10 cellular contexts compared by ENCODE assay signal in the genomic region with DNA sequence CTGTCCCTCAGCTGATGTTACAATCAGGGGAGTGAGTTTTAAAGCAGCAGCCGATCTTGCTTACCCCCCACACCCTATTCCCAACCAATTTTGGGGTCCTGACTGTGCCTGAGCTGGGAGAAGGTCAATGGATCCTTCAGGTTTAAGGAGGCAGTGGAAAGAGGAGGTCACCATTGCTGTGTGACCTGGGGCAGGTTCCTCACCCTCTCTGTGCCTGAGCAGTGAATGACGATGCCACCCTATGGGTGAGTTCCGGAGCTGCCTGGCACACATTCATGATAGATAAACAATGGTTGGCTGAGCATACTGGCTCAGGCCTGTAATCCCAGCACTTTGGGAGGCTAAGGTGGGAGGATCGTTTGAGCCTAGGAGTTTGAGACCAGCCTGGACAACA. TPM values are rescaled to one million over a fixed set of nuclear protein-coding genes. Genes with fewer than 3 reads are reported as not detected.
DNase-seq lines count a peak whose midpoint lies in the region; ATAC-seq, FAIRE-seq and TF ChIP-seq lines count a peak whose summit lies in the region.
"Had no signal": no experiment of that assay in that cellular context is flagged by ENCODE, and none has a peak within 500 bp of the region (broad histone marks: within the 10 kb centered on the region; RNA-seq: fewer than 3 reads in every experiment).

No MANE protein-coding gene starts in this region.

- no peaks in the 10 kb centered on the region for H3K9me2 ChIP-seq in GM23248 (ENCODE audit: insufficient read depth)

- H3K9me3 ChIP-seq in GM23248 (ENCODE audit: low read depth) (no peaks in the 10 kb centered on the region), fibroblast of lung (ENCODE audit: control insufficient read depth, insufficient read depth, low read depth, low read length) (no peaks in the 10 kb centered on the region), small intestine (ENCODE audit: control insufficient read depth, low read depth) (no peaks in the 10 kb centered on the region)

- no peak overlapping the region for H3K4me2 ChIP-seq in GM23248 (ENCODE audit: unreplicated experiment)
- H3K4me2 ChIP-seq in fibroblast of lung (ENCODE audit: extremely low read depth, insufficient read depth, low read length), result no peak overlapping the region

- CTCF ChIA-PET in WTC11 (lab: Charles Lee), result interaction anchor here (0.9 to 5.4 kb wide), 4 partner anchors 9 to 93 kb away, joined by 3 to 82 read pairs (median 8); no protein-coding TSS in a partner anchor

- H3K4me1 ChIP-seq in GM23248 (ENCODE audit: insufficient read depth), result peaks cover 33% of the 10 kb centered on the region
- peaks cover 30% of the 10 kb centered on the region for H3K4me1 ChIP-seq in fibroblast of lung (ENCODE audit: control insufficient read depth, extremely low read depth, insufficient read depth, low read length)
- H3K4me1 ChIP-seq in small intestine (ENCODE audit: control insufficient read depth in 2 of 2, insufficient read depth in 1 of 2, low read depth in 1 of 2, low read length in 1 of 2), result peaks cover 3 to 12% of the 10 kb centered on the region in 2 donors

- H3K79me2 ChIP-seq in GM23248 (ENCODE audit: insufficient read depth) (no peaks in the 10 kb centered on the region), fibroblast of lung (ENCODE audit: control insufficient read depth, insufficient read depth, low read length) (no peaks in the 10 kb centered on the region)

- ATAC-seq in WTC11, result no peak
- ATAC-seq in GM21737 (IDR thresholded peaks at IDR 0.05; ENCODE audit: unreplicated experiment), result no peak

- peaks cover 34% of the 10 kb centered on the region for H3K4me1 Mint-ChIP-seq in WTC11

- H2AFZ ChIP-seq in GM23248 (no peak overlapping the region), fibroblast of lung (ENCODE audit: low read length) (no peak overlapping the region)

- no peaks in the 10 kb centered on the region; the same call in 1 of the 2 replicates for H3K27me3 Mint-ChIP-seq in WTC11 (ENCODE audit: low read depth)

- H3K27ac ChIP-seq in GM23248, result no peak overlapping the region
- peak overlapping the region; percentile 41 for H3K27ac ChIP-seq in fibroblast of lung (ENCODE audit: insufficient read depth, low read length)
- H3K27ac ChIP-seq in small intestine (ENCODE audit: low read depth in 1 of 2, low read length in 1 of 2), result peak overlapping the region; percentile 59 to 66

- WGBS in GM23248 (ENCODE audit: low coverage in 1 of 2, low lambda C conversion rate in 2 of 2, missing lambda C conversion rate in 2 of 2), 2 experiments, result 65 to 70% methylated on average over 4 of the region's 4 CpGs
- 50 to 77% (median 59%) methylated on average over 4 of the region's 4 CpGs for WGBS in small intestine, 3 donors

- H3K9ac ChIP-seq in GM23248 (no peak overlapping the region), fibroblast of lung (ENCODE audit: insufficient read depth, low read length) (no peak overlapping the region)

- H3K4me3 Mint-ChIP-seq in WTC11, result no peak overlapping the region

- DNase-seq in GM23248, result peak; percentile 28
- no peak for DNase-seq in WTC11 (ENCODE audit: low spot score)
- DNase-seq in fibroblast of lung (ENCODE audit: low read depth in 2 of 2), result no peak
- DNase-seq in small intestine, result no peak
- no peak for DNase-seq in LoVo (ENCODE audit: low spot score)
- no peak for DNase-seq in ureter (ENCODE audit: low spot score)
- DNase-seq: DMS 273 treated with DMSO at 0.1 percent for 48 hours, NCI-H1694 had no signal

- peaks cover 44% of the 10 kb centered on the region for H3F3A ChIP-seq in GM23248 (ENCODE audit: insufficient read depth)

- POLR2A ChIA-PET in WTC11 (lab: Charles Lee), result interaction anchor here (1.1 to 3.1 kb wide), 2 partner anchors 9 to 21 kb away, joined by 4 to 14 read pairs; partner anchors contain the start of gene JUND

- no peak overlapping the region for H3K4me3 ChIP-seq in GM23248
- no peak overlapping the region for H3K4me3 ChIP-seq in fibroblast of lung (replicated peaks in 1 of 4; ENCODE audit: control extremely low read depth in 1 of 4, insufficient read depth in 1 of 4, low read depth in 3 of 4, low read length in 4 of 4)
- no peak overlapping the region for H3K4me3 ChIP-seq in small intestine (ENCODE audit: low read depth in 1 of 2, low read length in 2 of 2)

- FAIRE-seq in small intestine (lab: Jason Lieb, UNC), result no peak

- no peaks in the 10 kb centered on the region for H3K36me3 ChIP-seq in GM23248 (ENCODE audit: low read depth)
- no peaks in the 10 kb centered on the region for H3K36me3 ChIP-seq in fibroblast of lung (ENCODE audit: control insufficient read depth, insufficient read depth, low read length)
- H3K36me3 ChIP-seq in small intestine (ENCODE audit: control insufficient read depth in 2 of 2, insufficient read depth in 2 of 2, low read length in 2 of 2), result no peaks in the 10 kb centered on the region

- H3K27ac Mint-ChIP-seq in WTC11, result no peak overlapping the region

- no peaks in the 10 kb centered on the region for H4K20me1 ChIP-seq in GM23248 (ENCODE audit: insufficient read depth)
- no peaks in the 10 kb centered on the region for H4K20me1 ChIP-seq in fibroblast of lung (ENCODE audit: control insufficient read depth, extremely low read depth, insufficient read depth, low read length)

- H3K27me3 ChIP-seq in GM23248 (replicated peaks; ENCODE audit: insufficient read depth) (no peaks in the 10 kb centered on the region), fibroblast of lung (ENCODE audit: control insufficient read depth, insufficient read depth, low read length) (no peaks in the 10 kb centered on the region), small intestine (ENCODE audit: control insufficient read depth in 2 of 2, insufficient read depth in 2 of 2, low read length in 2 of 2) (no peaks in the 10 kb centered on the region)

- no peaks in the 10 kb centered on the region for H3K9me3 Mint-ChIP-seq in WTC11

- peaks cover 5% of the 10 kb centered on the region for H3K36me3 Mint-ChIP-seq in WTC11

- TF ChIP-seq CTCF in WTC11 (IDR thresholded peaks at IDR 0.05) (no peak), fibroblast of lung (conservative IDR thresholded peaks at IDR 0.05 in 1 of 2, IDR thresholded peaks at IDR 0.05 in 1 of 2; ENCODE audit: low read depth in 1 of 2, low read length in 2 of 2) (no peak)

- in situ Hi-C loops in GM23248 (cut with MboI), result no loop called here

TF ChIP-seq in WTC11, 78 proteins besides CTCF, POLR2A, EP300 and RAD21:
- TF ChIP-seq, protein P1, sequence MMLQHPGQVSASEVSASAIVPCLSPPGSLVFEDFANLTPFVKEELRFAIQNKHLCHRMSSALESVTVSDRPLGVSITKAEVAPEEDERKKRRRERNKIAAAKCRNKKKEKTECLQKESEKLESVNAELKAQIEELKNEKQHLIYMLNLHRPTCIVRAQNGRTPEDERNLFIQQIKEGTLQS (CRISPR knock-in tag; conservative IDR thresholded peaks at IDR 0.05), result no peak
- TF ChIP-seq ZNF121 (CRISPR knock-in tag; IDR thresholded peaks at IDR 0.05), result peak; percentile 90
- TF ChIP-seq CBFB (CRISPR knock-in tag; IDR thresholded peaks at IDR 0.05; ENCODE audit: low read depth), result no peak
- TF ChIP-seq NR2C2 (CRISPR knock-in tag; IDR thresholded peaks at IDR 0.05), result no peak
- no peak for TF ChIP-seq FOXK1 (CRISPR knock-in tag; IDR thresholded peaks at IDR 0.05)
- TF ChIP-seq MXD4 (CRISPR knock-in tag; IDR thresholded peaks at IDR 0.05; ENCODE audit: borderline replicate concordance), result no peak
- TF ChIP-seq ZNF232 (CRISPR knock-in tag; IDR thresholded peaks at IDR 0.05), result no peak
- TF ChIP-seq, protein P2, sequence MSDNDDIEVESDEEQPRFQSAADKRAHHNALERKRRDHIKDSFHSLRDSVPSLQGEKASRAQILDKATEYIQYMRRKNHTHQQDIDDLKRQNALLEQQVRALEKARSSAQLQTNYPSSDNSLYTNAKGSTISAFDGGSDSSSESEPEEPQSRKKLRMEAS (CRISPR knock-in tag; IDR thresholded peaks at IDR 0.05), result no peak
- no peak for TF ChIP-seq ZNF219 (CRISPR knock-in tag; IDR thresholded peaks at IDR 0.05; ENCODE audit: borderline replicate concordance)

RNA-seq across cellular contexts. Expression of gene JUND, which starts 20.3 kb away (rescaled TPM):
- 123 and 172 TPM in 2 replicates for total RNA-seq in GM23248 (2014; rRNA removed; shearing (Covaris generic))
- 15.3 and 17.9 TPM in 2 replicates for polyA plus RNA-seq in GM23248 (2016; fragmentation: Nextera tagmentation; extraction: Ambion mirVana)
- total RNA-seq in WTC11 (2021), result 121 to 137 TPM (median 133 TPM) in 3 replicates
- 149 and 166 TPM in 2 replicates for total RNA-seq in fibroblast of lung
- 47.6 and 65.8 TPM in 2 replicates for polyA plus RNA-seq in fibroblast of lung
- polyA plus RNA-seq in fibroblast of lung (2012), result 92.1 and 103 TPM in 2 replicates
- polyA minus RNA-seq in fibroblast of lung (ENCODE audit: low replicate concordance), result 15.3 and 34.4 TPM in 2 replicates
- polyA plus RNA-seq in small intestine, result 100 to 1,000 TPM; 129 to 211 (median 159) TPM
- total RNA-seq in ureter, result 94.9 TPM

RNA-seq across cellular contexts. Expression of gene LSM4, which starts 21.2 kb away (rescaled TPM):
- total RNA-seq in GM23248 (2014; rRNA removed; shearing (Covaris generic)), result 167 and 203 TPM in 2 replicates
- polyA plus RNA-seq in GM23248 (2016; fragmentation: Nextera tagmentation; extraction: Ambion mirVana), result 200 and 208 TPM in 2 replicates
- 373 to 434 TPM (median 409 TPM) in 3 replicates for total RNA-seq in WTC11 (2021)
- total RNA-seq in fibroblast of lung, result 70.9 and 124 TPM in 2 replicates
- polyA plus RNA-seq in fibroblast of lung, result 50.9 and 97.2 TPM in 2 replicates
- polyA plus RNA-seq in fibroblast of lung (2012), result 80.5 and 169 TPM in 2 replicates
- polyA minus RNA-seq in fibroblast of lung (ENCODE audit: low replicate concordance), result 12.9 and 24.4 TPM in 2 replicates
- 100 to 1,000 TPM; 166 to 269 (median 206) TPM for polyA plus RNA-seq in small intestine
- total RNA-seq in ureter, result 99.8 TPM

RNA-seq across cellular contexts. Expression of gene IQCN, which starts 27.5 kb away (rescaled TPM):
- 0.11 and 0.25 TPM in 2 replicates for total RNA-seq in GM23248 (2014; rRNA removed; shearing (Covaris generic))
- 0.16 and 0.33 TPM in 2 replicates for polyA plus RNA-seq in GM23248 (2016; fragmentation: Nextera tagmentation; extraction: Ambion mirVana)
- total RNA-seq in WTC11 (2021), result 0.46 to 1.0 TPM (median 0.61 TPM) in 3 replicates
- total RNA-seq in fibroblast of lung, result 0.51 and 0.83 TPM in 2 replicates
- 0.27 and 0.79 TPM in 2 replicates for polyA plus RNA-seq in fibroblast of lung
- polyA plus RNA-seq in fibroblast of lung (2012), result 0.23 and 1.1 TPM in 2 replicates
- polyA minus RNA-seq in fibroblast of lung (ENCODE audit: low replicate concordance), result 3.5 and 7.5 TPM in 2 replicates
- polyA plus RNA-seq in small intestine, result 10 to 100 TPM in 1 of 3 donors, 1 to 10 TPM in 2; 1.5 to 15.2 (median 5.4) TPM
- 5.9 TPM for total RNA-seq in ureter
- total RNA-seq: HT1080 had no signal

RNA-seq across cellular contexts. Expression of gene PGPEP1, which starts 38.7 kb away (rescaled TPM):
- 12.0 and 20.5 TPM in 2 replicates for total RNA-seq in GM23248 (2014; rRNA removed; shearing (Covaris generic))
- polyA plus RNA-seq in GM23248 (2016; fragmentation: Nextera tagmentation; extraction: Ambion mirVana), result 9.4 and 14.5 TPM in 2 replicates
- total RNA-seq in WTC11 (2021), result 39.2 to 68.1 TPM (median 40.8 TPM) in 3 replicates
- 63.9 and 78.8 TPM in 2 replicates for total RNA-seq in fibroblast of lung
- 17.0 and 25.4 TPM in 2 replicates for polyA plus RNA-seq in fibroblast of lung
- 17.8 and 24.4 TPM in 2 replicates for polyA plus RNA-seq in fibroblast of lung (2012)
- 110 and 120 TPM in 2 replicates for polyA minus RNA-seq in fibroblast of lung (ENCODE audit: low replicate concordance)
- polyA plus RNA-seq in small intestine, result 10 to 100 TPM; 29.1 to 47.0 (median 30.3) TPM
- 48.5 TPM for total RNA-seq in ureter
